25 cellular contexts compared by ENCODE assay signal in genomic region chr9:114433086-114433485, GRCh38.
"Had no signal": no experiment of that assay in that cellular context is flagged by ENCODE, and none has a peak within 500 bp of the region (broad histone marks: within the 10 kb centered on the region; RNA-seq: fewer than 3 reads in every experiment).

No MANE protein-coding gene starts in this region.

- H3K36me3 ChIP-seq: Peyer's patch, SJSA1 had no signal

- H3K27ac Mint-ChIP-seq: activated CD4-positive, alpha-beta T cell treated with anti-CD3 and anti-CD28 coated beads, Interleukin-2, amount 10 ng/mL, durations not matched to agents 24 days and 14 days; activated T-helper 17 cell treated with anti-CD3 and anti-CD28 coated beads, Interleukin-2, amount 50 U/mL, for 72 hours; brain had no signal

- ATAC-seq: K562 had no signal

- H3K36me3 Mint-ChIP-seq: activated CD8-positive, alpha-beta memory T cell treated with anti-CD3 and anti-CD28 coated beads, Interleukin-2, amount 10 ng/mL, durations not matched to agents 7 days and 5 days; activated naive CD4-positive, alpha-beta T cell treated with anti-CD3 and anti-CD28 coated beads, Interleukin-2, amount 50 U/mL, for 24 hours; brain had no signal

- H3K27ac ChIP-seq: Peyer's patch, RWPE1, SJSA1 had no signal

- H3K4me3 Mint-ChIP-seq: activated CD4-positive, alpha-beta T cell treated with anti-CD3 and anti-CD28 coated beads, Interleukin-2, amount 10 ng/mL, durations not matched to agents 24 days and 14 days; activated CD8-positive, alpha-beta memory T cell treated with anti-CD3 and anti-CD28 coated beads, Interleukin-2, amount 10 ng/mL, durations not matched to agents 7 days and 5 days; activated naive CD4-positive, alpha-beta T cell treated with anti-CD3 and anti-CD28 coated beads, Interleukin-2, amount 50 U/mL, for 24 hours; activated T-helper 17 cell treated with anti-CD3 and anti-CD28 coated beads, Interleukin-2, amount 50 U/mL, for 72 hours; brain; T-helper 1 cell treated with Interleukin-12 subunit alpha and Interleukin-12 subunit beta and Interleukin-4 antibody, amounts not matched to agents 30 μg/mL and 1 μg/mL, for 36 hours had no signal

- H3K4me1 ChIP-seq: Peyer's patch, SJSA1 had no signal

- DNase-seq: activated CD4-positive, alpha-beta T cell treated with anti-CD3 and anti-CD28 coated beads for 1 hour; activated CD4-positive, alpha-beta T cell treated with anti-CD3 and anti-CD28 coated beads, Interleukin-2, amount 50 U/mL, for 48 hours; activated T-cell treated with anti-CD3 and anti-CD28 coated beads for 4 hours; activated T-cell treated with anti-CD3 and anti-CD28 coated beads, Interleukin-2, amount 50 U/mL, for 48 hours; amygdala; Karpas-422; MM.1S; NCI-H1105; NCI-H1436; NCI-H1694 treated with DMSO at 0.1 percent for 48 hours; NCI-H2029 treated with DMSO at 0.1 percent for 48 hours; NCI-H510A treated with DMSO at 0.1 percent for 48 hours; NCI-H69; NK-92 treated with Interleukin-12 subunit alpha and Interleukin-12 subunit beta, amount 100 ng/mL, for 24 hours; SHP77 had no signal

- H3K27me3 ChIP-seq: Peyer's patch, SJSA1 had no signal

- H3K9me3 ChIP-seq: Peyer's patch, SJSA1 had no signal

- H3K27me3 Mint-ChIP-seq: activated CD8-positive, alpha-beta memory T cell treated with anti-CD3 and anti-CD28 coated beads, Interleukin-2, amount 10 ng/mL, durations not matched to agents 7 days and 5 days; activated naive CD4-positive, alpha-beta T cell treated with anti-CD3 and anti-CD28 coated beads, Interleukin-2, amount 50 U/mL, for 24 hours; brain had no signal

- H3K9me3 Mint-ChIP-seq: activated CD4-positive, alpha-beta T cell treated with anti-CD3 and anti-CD28 coated beads, Interleukin-2, amount 10 ng/mL, durations not matched to agents 24 days and 14 days; activated naive CD4-positive, alpha-beta T cell treated with anti-CD3 and anti-CD28 coated beads, Interleukin-2, amount 50 U/mL, for 24 hours; activated T-helper 17 cell treated with anti-CD3 and anti-CD28 coated beads, Interleukin-2, amount 50 U/mL, for 72 hours; brain; T-helper 1 cell treated with Interleukin-12 subunit alpha and Interleukin-12 subunit beta and Interleukin-4 antibody, amounts not matched to agents 30 μg/mL and 1 μg/mL, for 36 hours had no signal

- H3K4me3 ChIP-seq: K562, Peyer's patch, SJSA1 had no signal
